In the genomic region with DNA sequence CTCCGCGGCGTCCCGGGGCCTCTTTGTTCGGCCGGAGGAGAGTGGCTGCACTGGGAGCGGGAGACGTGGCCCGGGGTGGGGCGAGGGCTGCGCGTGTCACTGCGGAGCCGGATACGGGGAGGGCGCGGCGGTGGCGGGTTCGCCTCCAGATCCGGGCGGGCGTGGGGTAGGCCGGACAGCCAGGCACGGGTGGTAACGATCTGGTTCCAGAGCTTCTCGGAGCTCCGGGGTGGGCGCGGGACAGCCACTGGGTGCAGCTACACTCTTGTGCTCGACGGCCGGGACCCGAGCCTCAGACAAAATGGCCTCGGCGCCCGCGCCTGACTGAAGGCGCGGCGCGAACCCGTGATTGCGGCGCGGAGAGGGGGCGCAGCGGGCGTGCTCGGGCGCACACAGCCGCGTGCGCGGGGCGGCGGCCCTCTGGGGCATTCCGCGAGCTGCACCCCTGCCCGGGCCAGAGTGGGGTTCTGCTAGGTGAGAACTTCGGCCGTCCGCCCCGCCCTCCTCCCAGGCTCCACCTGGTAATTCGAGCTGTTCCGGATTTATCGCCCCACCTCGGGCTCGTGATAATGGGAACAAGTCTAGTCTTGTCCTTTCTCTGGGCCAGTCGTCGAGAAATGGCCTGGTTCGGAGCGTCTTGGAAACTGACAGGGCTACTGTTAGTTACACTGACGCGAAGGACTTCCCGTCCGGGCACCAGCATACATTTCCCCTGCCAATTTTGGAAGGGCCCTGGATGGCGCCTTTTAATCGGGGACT, we compare ENCODE assay signal across 1 cellular context.
TF ChIP-seq lines count a peak whose summit lies in the region.

No MANE protein-coding gene starts in this region.

TF ChIP-seq in HepG2, 621 proteins besides CTCF, POLR2A, EP300 and RAD21 (continued from another document and continues in another):
- TF ChIP-seq, protein P1, sequence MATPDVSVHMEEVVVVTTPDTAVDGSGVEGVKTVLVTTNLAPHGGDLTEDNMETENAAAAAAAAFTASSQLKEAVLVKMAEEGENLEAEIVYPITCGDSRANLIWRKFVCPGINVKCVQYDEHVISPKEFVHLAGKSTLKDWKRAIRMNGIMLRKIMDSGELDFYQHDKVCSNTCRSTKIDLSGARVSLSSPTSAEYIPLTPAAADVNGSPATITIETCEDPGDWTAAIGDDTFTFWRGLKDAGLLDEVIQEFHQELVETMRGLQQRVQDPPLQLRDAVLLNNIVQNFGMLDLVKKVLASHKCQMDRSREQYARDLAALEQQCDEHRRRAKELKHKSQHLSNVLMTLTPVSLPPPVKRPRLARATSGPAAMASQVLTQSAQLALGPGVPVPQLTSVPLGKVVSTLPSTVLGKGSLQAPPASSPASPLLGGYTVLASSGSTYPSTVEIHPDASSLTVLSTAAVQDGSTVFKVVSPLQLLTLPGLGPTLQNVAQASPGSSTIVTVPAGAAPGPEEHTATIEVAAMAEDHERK (CRISPR knock-in tag; IDR thresholded peaks at IDR 0.05; ENCODE audit: low read depth) = no peak
- TF ChIP-seq NFE2 (CRISPR knock-in tag; IDR thresholded peaks at IDR 0.05) (no peak), PRMT3 (CRISPR knock-in tag; IDR thresholded peaks at IDR 0.05; ENCODE audit: borderline replicate concordance, low read depth) (peak; percentile 33; the same call in 1 of the 2 replicates), ZNF75D (CRISPR knock-in tag; IDR thresholded peaks at IDR 0.05; ENCODE audit: borderline replicate concordance) (no peak), RCOR2 (CRISPR knock-in tag; IDR thresholded peaks at IDR 0.05) (no peak; the same call in 1 of the 2 replicates), CCDC6 (CRISPR knock-in tag; IDR thresholded peaks at IDR 0.05) (peak; percentile 57; the same call in 1 of the 2 replicates), ZNF335 (CRISPR knock-in tag; IDR thresholded peaks at IDR 0.05) (peak; percentile 58; the same call in 1 of the 2 replicates), SIN3B (IDR thresholded peaks at IDR 0.05; ENCODE audit: low read length) (no peak), MLX (CRISPR knock-in tag; IDR thresholded peaks at IDR 0.05) (peak; percentile 70; the same call in 1 of the 2 replicates), FOSL2 (CRISPR knock-in tag; IDR thresholded peaks at IDR 0.05) (no peak; the same call in 1 of the 2 replicates), KLF13 (CRISPR knock-in tag; IDR thresholded peaks at IDR 0.05) (no peak; the same call in 1 of the 2 replicates), ATF3 (CRISPR knock-in tag; IDR thresholded peaks at IDR 0.05) (no peak; the same call in 1 of the 2 replicates), SNAPC4 (CRISPR knock-in tag; IDR thresholded peaks at IDR 0.05) (0 out of 2 replicates have a peak, but pooled peaks have one; percentile 63), ZNF160 (CRISPR knock-in tag; IDR thresholded peaks at IDR 0.05) (no peak; the same call in 1 of the 2 replicates), HNRNPH1 (optimal IDR thresholded peaks at IDR 0.05; ENCODE audit: low read depth, low read length) (peak; percentile 39), DR1 (CRISPR knock-in tag; IDR thresholded peaks at IDR 0.05) (no peak; the same call in 1 of the 2 replicates), DRAP1 (CRISPR knock-in tag; IDR thresholded peaks at IDR 0.05) (peak; percentile 91), TRIM24 (CRISPR knock-in tag; IDR thresholded peaks at IDR 0.05) (no peak), ZNF891 (CRISPR knock-in tag; IDR thresholded peaks at IDR 0.05) (peak; percentile 91; the same call in 1 of the 2 replicates), ZNF616 (CRISPR knock-in tag; IDR thresholded peaks at IDR 0.05; ENCODE audit: low read depth) (peak; percentile 78; the same call in 1 of the 2 replicates), MIXL1 (CRISPR knock-in tag; IDR thresholded peaks at IDR 0.05) (peak; percentile 80), MTA3 (CRISPR knock-in tag; IDR thresholded peaks at IDR 0.05) (no peak), ZFP82 (CRISPR knock-in tag; IDR thresholded peaks at IDR 0.05; ENCODE audit: borderline replicate concordance) (no peak), ZFP37 (CRISPR knock-in tag; IDR thresholded peaks at IDR 0.05; ENCODE audit: borderline replicate concordance) (no peak), SMAD3 (CRISPR knock-in tag; IDR thresholded peaks at IDR 0.05) (peak; percentile 84), BATF2 (CRISPR knock-in tag; IDR thresholded peaks at IDR 0.05) (no peak), HINFP (CRISPR knock-in tag; IDR thresholded peaks at IDR 0.05; ENCODE audit: low read depth) (no peak), FOXC1 (CRISPR knock-in tag; IDR thresholded peaks at IDR 0.05; ENCODE audit: borderline replicate concordance) (no peak; the same call in none of the 2 replicates), ZNF781 (CRISPR knock-in tag; IDR thresholded peaks at IDR 0.05; ENCODE audit: borderline replicate concordance, not compliant biosample characterization) (peak; percentile 93)
- TF ChIP-seq, protein P2, sequence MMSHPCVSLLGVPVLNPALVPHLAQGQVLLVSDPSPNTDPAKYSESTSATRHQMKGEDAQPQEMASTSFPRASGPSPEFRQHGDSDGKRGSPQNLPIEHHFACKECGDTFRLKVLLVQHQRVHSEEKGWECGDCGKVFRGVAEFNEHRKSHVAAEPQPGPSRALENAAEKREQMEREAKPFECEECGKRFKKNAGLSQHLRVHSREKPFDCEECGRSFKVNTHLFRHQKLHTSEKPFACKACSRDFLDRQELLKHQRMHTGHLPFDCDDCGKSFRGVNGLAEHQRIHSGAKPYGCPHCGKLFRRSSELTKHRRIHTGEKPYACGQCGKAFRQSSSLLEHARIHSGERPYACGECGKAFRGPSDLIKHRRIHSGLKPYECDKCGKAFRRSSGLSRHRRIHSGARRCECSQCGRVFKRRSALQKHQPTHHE (CRISPR knock-in tag; IDR thresholded peaks at IDR 0.05; ENCODE audit: borderline replicate concordance) = peak; percentile 90
- TF ChIP-seq, protein P3, sequence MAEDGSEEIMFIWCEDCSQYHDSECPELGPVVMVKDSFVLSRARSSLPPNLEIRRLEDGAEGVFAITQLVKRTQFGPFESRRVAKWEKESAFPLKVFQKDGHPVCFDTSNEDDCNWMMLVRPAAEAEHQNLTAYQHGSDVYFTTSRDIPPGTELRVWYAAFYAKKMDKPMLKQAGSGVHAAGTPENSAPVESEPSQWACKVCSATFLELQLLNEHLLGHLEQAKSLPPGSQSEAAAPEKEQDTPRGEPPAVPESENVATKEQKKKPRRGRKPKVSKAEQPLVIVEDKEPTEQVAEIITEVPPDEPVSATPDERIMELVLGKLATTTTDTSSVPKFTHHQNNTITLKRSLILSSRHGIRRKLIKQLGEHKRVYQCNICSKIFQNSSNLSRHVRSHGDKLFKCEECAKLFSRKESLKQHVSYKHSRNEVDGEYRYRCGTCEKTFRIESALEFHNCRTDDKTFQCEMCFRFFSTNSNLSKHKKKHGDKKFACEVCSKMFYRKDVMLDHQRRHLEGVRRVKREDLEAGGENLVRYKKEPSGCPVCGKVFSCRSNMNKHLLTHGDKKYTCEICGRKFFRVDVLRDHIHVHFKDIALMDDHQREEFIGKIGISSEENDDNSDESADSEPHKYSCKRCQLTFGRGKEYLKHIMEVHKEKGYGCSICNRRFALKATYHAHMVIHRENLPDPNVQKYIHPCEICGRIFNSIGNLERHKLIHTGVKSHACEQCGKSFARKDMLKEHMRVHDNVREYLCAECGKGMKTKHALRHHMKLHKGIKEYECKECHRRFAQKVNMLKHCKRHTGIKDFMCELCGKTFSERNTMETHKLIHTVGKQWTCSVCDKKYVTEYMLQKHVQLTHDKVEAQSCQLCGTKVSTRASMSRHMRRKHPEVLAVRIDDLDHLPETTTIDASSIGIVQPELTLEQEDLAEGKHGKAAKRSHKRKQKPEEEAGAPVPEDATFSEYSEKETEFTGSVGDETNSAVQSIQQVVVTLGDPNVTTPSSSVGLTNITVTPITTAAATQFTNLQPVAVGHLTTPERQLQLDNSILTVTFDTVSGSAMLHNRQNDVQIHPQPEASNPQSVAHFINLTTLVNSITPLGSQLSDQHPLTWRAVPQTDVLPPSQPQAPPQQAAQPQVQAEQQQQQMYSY (CRISPR knock-in tag; IDR thresholded peaks at IDR 0.05) = peak; percentile 47; the same call in 1 of the 2 replicates
- TF ChIP-seq, protein P4, sequence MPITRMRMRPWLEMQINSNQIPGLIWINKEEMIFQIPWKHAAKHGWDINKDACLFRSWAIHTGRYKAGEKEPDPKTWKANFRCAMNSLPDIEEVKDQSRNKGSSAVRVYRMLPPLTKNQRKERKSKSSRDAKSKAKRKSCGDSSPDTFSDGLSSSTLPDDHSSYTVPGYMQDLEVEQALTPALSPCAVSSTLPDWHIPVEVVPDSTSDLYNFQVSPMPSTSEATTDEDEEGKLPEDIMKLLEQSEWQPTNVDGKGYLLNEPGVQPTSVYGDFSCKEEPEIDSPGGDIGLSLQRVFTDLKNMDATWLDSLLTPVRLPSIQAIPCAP (CRISPR knock-in tag; IDR thresholded peaks at IDR 0.05; ENCODE audit: low read depth) = no peak
- TF ChIP-seq, protein P5, sequence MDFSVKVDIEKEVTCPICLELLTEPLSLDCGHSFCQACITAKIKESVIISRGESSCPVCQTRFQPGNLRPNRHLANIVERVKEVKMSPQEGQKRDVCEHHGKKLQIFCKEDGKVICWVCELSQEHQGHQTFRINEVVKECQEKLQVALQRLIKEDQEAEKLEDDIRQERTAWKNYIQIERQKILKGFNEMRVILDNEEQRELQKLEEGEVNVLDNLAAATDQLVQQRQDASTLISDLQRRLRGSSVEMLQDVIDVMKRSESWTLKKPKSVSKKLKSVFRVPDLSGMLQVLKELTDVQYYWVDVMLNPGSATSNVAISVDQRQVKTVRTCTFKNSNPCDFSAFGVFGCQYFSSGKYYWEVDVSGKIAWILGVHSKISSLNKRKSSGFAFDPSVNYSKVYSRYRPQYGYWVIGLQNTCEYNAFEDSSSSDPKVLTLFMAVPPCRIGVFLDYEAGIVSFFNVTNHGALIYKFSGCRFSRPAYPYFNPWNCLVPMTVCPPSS (IDR thresholded peaks at IDR 0.05) = no peak
- TF ChIP-seq, protein P6, sequence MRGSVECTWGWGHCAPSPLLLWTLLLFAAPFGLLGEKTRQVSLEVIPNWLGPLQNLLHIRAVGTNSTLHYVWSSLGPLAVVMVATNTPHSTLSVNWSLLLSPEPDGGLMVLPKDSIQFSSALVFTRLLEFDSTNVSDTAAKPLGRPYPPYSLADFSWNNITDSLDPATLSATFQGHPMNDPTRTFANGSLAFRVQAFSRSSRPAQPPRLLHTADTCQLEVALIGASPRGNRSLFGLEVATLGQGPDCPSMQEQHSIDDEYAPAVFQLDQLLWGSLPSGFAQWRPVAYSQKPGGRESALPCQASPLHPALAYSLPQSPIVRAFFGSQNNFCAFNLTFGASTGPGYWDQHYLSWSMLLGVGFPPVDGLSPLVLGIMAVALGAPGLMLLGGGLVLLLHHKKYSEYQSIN (CRISPR knock-in tag; IDR thresholded peaks at IDR 0.05; ENCODE audit: borderline replicate concordance) = no peak; the same call in 1 of the 2 replicates
